Comparison of ENCODE assay signal across 8 cellular contexts in the genomic region with DNA sequence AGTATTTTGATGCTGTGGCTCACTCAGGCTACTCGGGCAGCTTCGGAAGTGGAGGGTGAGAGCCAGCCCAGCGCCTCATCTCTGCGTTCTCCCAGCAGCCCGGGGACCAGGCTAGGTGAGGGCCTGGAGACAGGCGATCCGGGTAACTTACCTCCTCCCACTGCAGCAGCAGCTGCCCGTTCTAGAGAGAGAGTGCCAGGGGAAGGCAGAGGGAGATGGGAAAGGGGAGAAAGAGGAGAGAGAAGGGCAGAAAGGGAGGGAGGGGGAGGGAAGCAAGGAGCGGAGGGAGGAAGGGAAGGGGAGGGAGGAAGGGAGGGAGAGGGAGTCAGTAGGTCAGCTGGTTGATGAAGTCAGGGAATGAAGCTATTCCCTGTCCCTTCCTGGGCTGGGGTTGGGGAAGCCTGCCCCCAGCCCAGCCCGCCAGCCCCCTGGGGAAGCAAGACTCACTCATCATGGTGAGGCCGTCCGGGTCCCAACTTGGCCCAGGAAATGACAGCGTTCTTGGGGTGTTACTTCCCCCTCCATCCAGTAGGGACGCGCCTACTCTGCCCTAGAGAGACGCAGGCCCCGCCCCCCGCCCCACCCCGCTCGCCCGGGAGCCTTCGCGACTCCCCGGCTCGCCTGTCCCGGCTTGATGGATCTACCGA. TPM values are rescaled to one million over a fixed set of nuclear protein-coding genes. Genes with fewer than 3 reads are reported as not detected.
DNase-seq lines count a peak whose midpoint lies in the region; ATAC-seq and TF ChIP-seq lines count a peak whose summit lies in the region.

A gene with protein sequence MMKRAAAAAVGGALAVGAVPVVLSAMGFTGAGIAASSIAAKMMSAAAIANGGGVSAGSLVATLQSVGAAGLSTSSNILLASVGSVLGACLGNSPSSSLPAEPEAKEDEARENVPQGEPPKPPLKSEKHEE (minus strand): TSS at position 494 of the 647 bp plus-strand sequence. CDS start 40 bp downstream, at position 454.

- H3K4me1 ChIP-seq in CD8-positive, alpha-beta memory T cell (ENCODE audit: insufficient read depth, low read length), result peaks cover 16% of the 10 kb centered on the region
- H3K4me1 ChIP-seq in mucosa of descending colon (ENCODE audit: low read depth), result no peaks in the 10 kb centered on the region

- peaks cover 14 to 25% (median 19%) of the 10 kb centered on the region in 3 donors for H3K4me1 Mint-ChIP-seq in CD8-positive, alpha-beta memory T cell

- H3K36me3 ChIP-seq in CD8-positive, alpha-beta memory T cell (ENCODE audit: insufficient read depth, low read length), result no peaks in the 10 kb centered on the region
- H3K36me3 ChIP-seq in mucosa of descending colon (ENCODE audit: low read depth), result no peaks in the 10 kb centered on the region

- intact Hi-C loops in mucosa of descending colon (cut with DNase I, micrococcal nuclease), result no loop called here

- CTCF ChIA-PET in CD8-positive, alpha-beta memory T cell (lab: Charles Lee), result interaction anchor here (1.5 to 7.4 kb wide), 6 partner anchors 7 to 190 kb away, joined by 5 to 43 read pairs (median 15); no protein-coding TSS in a partner anchor

- TF ChIP-seq CTCF in epithelial cell of esophagus (IDR thresholded peaks at IDR 0.05; ENCODE audit: insufficient read depth, low read depth, low read length, missing control alignments), result peak; percentile 5
- TF ChIP-seq CTCF in mucosa of descending colon (IDR thresholded peaks at IDR 0.05), result peak; percentile 32

- peaks cover 0 to 11% (median 0%) of the 10 kb centered on the region in 3 donors for H3K36me3 Mint-ChIP-seq in CD8-positive, alpha-beta memory T cell

- ATAC-seq in GM19397 (IDR thresholded peaks at IDR 0.05; ENCODE audit: unreplicated experiment) (peak; percentile 89), HG03558 (IDR thresholded peaks at IDR 0.05; ENCODE audit: extremely low read depth, unreplicated experiment) (peak; percentile 71), mucosa of descending colon (peak; percentile 95)

- POLR2A ChIA-PET in CD8-positive, alpha-beta memory T cell (lab: Charles Lee), result interaction anchor here (0.6 to 1.1 kb wide), 3 partner anchors 49 to 155 kb away, joined by 3 to 4 read pairs (median 3); no protein-coding TSS in a partner anchor

- no peaks in the 10 kb centered on the region for H3K9me3 ChIP-seq in CD8-positive, alpha-beta memory T cell (ENCODE audit: low read length)
- H3K9me3 ChIP-seq in mucosa of descending colon, result no peaks in the 10 kb centered on the region

- peaks cover 5 to 6% of the 10 kb centered on the region in 2 donors for H3K27me3 Mint-ChIP-seq in CD8-positive, alpha-beta memory T cell

- H3K4me3 Mint-ChIP-seq in CD8-positive, alpha-beta memory T cell, result peak within 1 kb of the TSS; percentile 83 to 98 (median 87)

- peak within 1 kb of the TSS; percentile 63 for H3K27ac ChIP-seq in CD8-positive, alpha-beta memory T cell (ENCODE audit: low read depth, low read length)

- H3K9me3 Mint-ChIP-seq in CD8-positive, alpha-beta memory T cell, result no peaks in the 10 kb centered on the region

- H3K27ac Mint-ChIP-seq in CD8-positive, alpha-beta memory T cell, result peak within 1 kb of the TSS; percentile 55 to 93 (median 74)

- DNase-seq in CD8-positive, alpha-beta memory T cell, result peak; percentile 45 to 80 (median 66)
- DNase-seq in NOMO-1 treated with dmso at 0.1 percent for 144 hours (lab: John Stamatoyannopoulos, UW; ENCODE audit: unreplicated experiment) (peak; percentile 48), activated T-cell treated with anti-CD3 and anti-CD28 coated beads for 1 hour (ENCODE audit: low read depth) (peak; percentile 46), epithelial cell of esophagus (ENCODE audit: low read depth) (peak; percentile 77), mucosa of descending colon (peak; percentile 80 to 82 (median 82))
- peak; percentile 56 to 64 for DNase-seq in stimulated activated CD8-positive, alpha-beta memory T cell treated with anti-CD3 and anti-CD28 coated beads, Interleukin-2, amount 100 ng/mL, for 48 hours (ENCODE audit: low read depth in 2 of 2)

- no peaks in the 10 kb centered on the region for H3K27me3 ChIP-seq in CD8-positive, alpha-beta memory T cell (ENCODE audit: insufficient read depth, low read length, poor library complexity, severe bottlenecking)

- peak within 1 kb of the TSS; percentile 85 for H3K4me3 ChIP-seq in CD8-positive, alpha-beta memory T cell (ENCODE audit: low read length)
- peak within 1 kb of the TSS; percentile 55 for H3K4me3 ChIP-seq in epithelial cell of esophagus (ENCODE audit: low read length)
- no peak within 1 kb of the TSS for H3K4me3 ChIP-seq in mucosa of descending colon

RNA-seq across cellular contexts. Expression of the gene that starts here (rescaled TPM):
- total RNA-seq in CD8-positive, alpha-beta memory T cell, result 10 to 100 TPM; 55.9 to 58.5 TPM
- polyA plus RNA-seq in CD8-positive, alpha-beta memory T cell, result 95.5 TPM
- total RNA-seq in mucosa of descending colon, result 10 to 100 TPM; 22.4 to 25.5 (median 24.3) TPM
